Comparison of ENCODE assay signal across 1 cellular context in genomic region chr12:121802843-121803698, GRCh38.
TF ChIP-seq lines count a peak whose summit lies in the region.

No MANE protein-coding gene starts in this region.

TF ChIP-seq in K562, 482 proteins besides CTCF, POLR2A, EP300 and RAD21 (continued from another document and continues in another):
- TF ChIP-seq KLF6 (CRISPR knock-in tag; IDR thresholded peaks at IDR 0.05; ENCODE audit: borderline replicate concordance) (0 out of 2 replicates have a peak, but pooled peaks have one; percentile 33), MTF1 (CRISPR knock-in tag; IDR thresholded peaks at IDR 0.05; ENCODE audit: borderline replicate concordance) (no peak), MAZ (CRISPR knock-in tag; conservative IDR thresholded peaks at IDR 0.05 in 1 of 2, IDR thresholded peaks at IDR 0.05 in 1 of 2) (peak; percentile 61 to 71; a peak in 3 of 4 replicates), ZNF140 (CRISPR knock-in tag; IDR thresholded peaks at IDR 0.05) (no peak), ARID3B (CRISPR knock-in tag; IDR thresholded peaks at IDR 0.05; ENCODE audit: borderline replicate concordance) (no peak), CCNT2 (IDR thresholded peaks at IDR 0.05; ENCODE audit: borderline replicate concordance, extremely low read depth, insufficient read length, low read depth, low read length) (peak; percentile 66), RFX7 (CRISPR knock-in tag; IDR thresholded peaks at IDR 0.05) (no peak), ZBTB2 (IDR thresholded peaks at IDR 0.05) (peak; percentile 18; the same call in 1 of the 2 replicates), PHF8 (IDR thresholded peaks at IDR 0.05; ENCODE audit: borderline replicate concordance, low read length) (peak; percentile 57; the same call in 1 of the 2 replicates), POU5F1 (IDR thresholded peaks at IDR 0.05; ENCODE audit: borderline replicate concordance, low read depth, low read length, partially characterized antibody) (no peak), SIN3B (IDR thresholded peaks at IDR 0.05; ENCODE audit: low read depth) (no peak), ZNF224 (CRISPR knock-in tag; IDR thresholded peaks at IDR 0.05) (no peak), CHCHD3 (CRISPR knock-in tag; IDR thresholded peaks at IDR 0.05) (peak; percentile 59; the same call in 1 of the 2 replicates), MCM5 (IDR thresholded peaks at IDR 0.05; ENCODE audit: low read depth) (no peak), L3MBTL2 (IDR thresholded peaks at IDR 0.05) (peak; percentile 81), TSC22D4 (tag; IDR thresholded peaks at IDR 0.05) (no peak), ELF2 (CRISPR knock-in tag; IDR thresholded peaks at IDR 0.05) (no peak), NFE2 (IDR thresholded peaks at IDR 0.05; ENCODE audit: low read depth) (0 out of 2 replicates have a peak, but pooled peaks have one; percentile 4), ETS2 (tag; IDR thresholded peaks at IDR 0.05; ENCODE audit: borderline replicate concordance, poor library complexity, severe bottlenecking) (no peak), SMAD2 (IDR thresholded peaks at IDR 0.05; ENCODE audit: low read depth, low read length) (no peak), HINFP (tag; conservative IDR thresholded peaks at IDR 0.05; ENCODE audit: low read depth) (0 out of 2 replicates have a peak, but pooled peaks have one; percentile 17), ZNF77 (CRISPR knock-in tag; IDR thresholded peaks at IDR 0.05) (no peak), FOXP4 (CRISPR knock-in tag; IDR thresholded peaks at IDR 0.05; ENCODE audit: borderline replicate concordance) (no peak), SUPT5H (IDR thresholded peaks at IDR 0.05) (peak; percentile 95), MEF2A (IDR thresholded peaks at IDR 0.05; ENCODE audit: control insufficient read depth, low read depth, low read length) (no peak), BHLHE40 (IDR thresholded peaks at IDR 0.05; ENCODE audit: low read length) (peak; percentile 10; the same call in 1 of the 2 replicates), ZNF830 (CRISPR knock-in tag; IDR thresholded peaks at IDR 0.05) (no peak), RBM22 (IDR thresholded peaks at IDR 0.05; ENCODE audit: low read depth, low read length, poor library complexity, severe bottlenecking) (no peak), PKNOX1 (IDR thresholded peaks at IDR 0.05) (peak; percentile 45; the same call in 1 of the 2 replicates), HNRNPL (IDR thresholded peaks at IDR 0.05; ENCODE audit: low read depth, low read length) (0 out of 2 replicates have a peak, but pooled peaks have one; percentile 13), DMBX1 (CRISPR knock-in tag; IDR thresholded peaks at IDR 0.05; ENCODE audit: borderline replicate concordance) (0 out of 2 replicates have a peak, but pooled peaks have one; percentile 44), PYGO2 (tag; IDR thresholded peaks at IDR 0.05) (peak; percentile 71; the same call in 1 of the 2 replicates), ZNF253 (CRISPR knock-in tag; conservative IDR thresholded peaks at IDR 0.05) (no peak), HNRNPK (IDR thresholded peaks at IDR 0.05; ENCODE audit: low read depth, low read length, poor library complexity, severe bottlenecking) (peak; percentile 34), ETV6 (IDR thresholded peaks at IDR 0.05; ENCODE audit: borderline replicate concordance in 1 of 2, low read depth in 2 of 2, low read length in 1 of 2) (no peak; a peak in 2 of 4 replicates), ETV6 (CRISPR knock-in tag; IDR thresholded peaks at IDR 0.05; ENCODE audit: borderline replicate concordance) (no peak), RREB1 (CRISPR knock-in tag; IDR thresholded peaks at IDR 0.05) (0 out of 2 replicates have a peak, but pooled peaks have one; percentile 5), SRSF7 (optimal IDR thresholded peaks at IDR 0.05; ENCODE audit: low read depth, low read length) (no peak), ZNF76 (CRISPR knock-in tag; IDR thresholded peaks at IDR 0.05; ENCODE audit: borderline replicate concordance) (0 out of 2 replicates have a peak, but pooled peaks have one; percentile 4), NFXL1 (CRISPR knock-in tag; IDR thresholded peaks at IDR 0.05) (no peak), BRD4 (IDR thresholded peaks at IDR 0.05) (0 out of 2 replicates have a peak, but pooled peaks have one; percentile 27), KHSRP (IDR thresholded peaks at IDR 0.05) (no peak), ZNF79 (CRISPR knock-in tag; IDR thresholded peaks at IDR 0.05; ENCODE audit: low read depth) (0 out of 2 replicates have a peak, but pooled peaks have one; percentile 15), ZKSCAN1 (IDR thresholded peaks at IDR 0.05; ENCODE audit: low read depth, low read length) (peak; percentile 56; the same call in 1 of the 2 replicates), ZKSCAN8 (CRISPR knock-in tag; IDR thresholded peaks at IDR 0.05) (no peak), ZNF436 (CRISPR knock-in tag; IDR thresholded peaks at IDR 0.05) (no peak; the same call in 1 of the 2 replicates), IFI16 (CRISPR knock-in tag; IDR thresholded peaks at IDR 0.05) (no peak), CHD1 (IDR thresholded peaks at IDR 0.05; ENCODE audit: low read length) (peak; percentile 88), NCOR1 (IDR thresholded peaks at IDR 0.05) (peak; percentile 17; the same call in 1 of the 2 replicates), ZNF133 (CRISPR knock-in tag; IDR thresholded peaks at IDR 0.05) (no peak), ZC3H4 (CRISPR knock-in tag; IDR thresholded peaks at IDR 0.05; ENCODE audit: borderline replicate concordance) (0 out of 2 replicates have a peak, but pooled peaks have one; percentile 56), JUND (IDR thresholded peaks at IDR 0.05; ENCODE audit: borderline replicate concordance, low read depth, low read length) (peak; percentile 32; the same call in 1 of the 2 replicates), JUND (tag; IDR thresholded peaks at IDR 0.05; ENCODE audit: borderline replicate concordance, low read depth, low read length) (0 out of 3 replicates have a peak, but pooled peaks have one; percentile 1), DACH1 (IDR thresholded peaks at IDR 0.05; ENCODE audit: partially characterized antibody) (peak; percentile 59), SNAPC5 (CRISPR knock-in tag; IDR thresholded peaks at IDR 0.05) (no peak), CXXC5 (CRISPR knock-in tag; IDR thresholded peaks at IDR 0.05) (peak; percentile 84), CC2D1A (IDR thresholded peaks at IDR 0.05) (no peak; the same call in 1 of the 2 replicates)
